ENCODE assay signal across 11 cellular contexts in the genomic region with DNA sequence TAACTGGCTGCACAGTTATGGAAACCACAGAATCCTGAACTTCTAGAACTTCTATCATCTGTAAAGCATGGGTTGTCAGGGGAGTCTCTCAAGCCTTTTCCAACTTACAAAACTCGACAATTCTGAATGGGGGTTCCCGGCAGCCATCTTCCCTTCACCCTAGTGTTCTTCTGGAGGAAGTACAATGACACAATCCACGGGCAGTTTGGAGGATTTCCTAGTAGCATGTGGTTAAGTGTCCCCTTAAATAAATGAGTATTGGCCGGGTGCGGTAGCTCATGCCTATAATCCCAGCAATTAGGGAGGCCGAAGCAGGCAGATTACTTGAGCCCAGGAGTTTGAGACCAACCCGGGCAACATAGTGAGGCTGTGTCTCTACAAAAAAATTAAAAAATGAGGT. TPM values are rescaled to one million over a fixed set of nuclear protein-coding genes. Genes with fewer than 3 reads are reported as not detected.
DNase-seq lines count a peak whose midpoint lies in the region; ATAC-seq and TF ChIP-seq lines count a peak whose summit lies in the region.
"Had no signal": no experiment of that assay in that cellular context is flagged by ENCODE, and none has a peak within 500 bp of the region (broad histone marks: within the 10 kb centered on the region; RNA-seq: fewer than 3 reads in every experiment).

No MANE protein-coding gene starts in this region.

- CTCF ChIA-PET in CD8-positive, alpha-beta memory T cell (lab: Charles Lee): interaction anchor here (1.2 to 1.3 kb wide), 2 partner anchors 9 to 88 kb away, joined by 3 to 4 read pairs; no protein-coding TSS in a partner anchor
- CTCF ChIA-PET in HCT116 (lab: Charles Lee): interaction anchor here (1.2 to 1.6 kb wide), 2 partner anchors 21 to 110 kb away, joined by 3 to 5 read pairs; no protein-coding TSS in a partner anchor
- CTCF ChIA-PET in activated CD8-positive, alpha-beta T cell treated with anti-CD3 and anti-CD28 coated beads, Interleukin-2, amount 10 ng/mL, durations not matched to agents 7 days and 5 days (lab: Charles Lee): interaction anchor here (0.9 to 3.5 kb wide), 5 partner anchors 61 to 175 kb away, joined by 4 to 21 read pairs (median 4); no protein-coding TSS in a partner anchor
- CTCF ChIA-PET in naive thymus-derived CD4-positive, alpha-beta T cell (lab: Charles Lee): interaction anchor here (0.9 to 2.6 kb wide), 6 partner anchors 10 to 173 kb away, joined by 3 to 10 read pairs (median 4); no protein-coding TSS in a partner anchor

- TF ChIP-seq CTCF in HCT116 (IDR thresholded peaks at IDR 0.05 in 2 of 3, conservative IDR thresholded peaks at IDR 0.05 in 1 of 3; ENCODE audit: borderline replicate concordance in 1 of 3, insufficient read depth in 1 of 3, low read depth in 2 of 3, low read length in 2 of 3) (peak in 2 of 3 experiments; percentile 25 to 35; a peak in 4 of 6 replicates), foreskin keratinocyte (conservative IDR thresholded peaks at IDR 0.05) (no peak)

- H3K27ac Mint-ChIP-seq in CD8-positive, alpha-beta memory T cell: peak overlapping the region; percentile 85 to 100 (median 98)
- H3K27ac Mint-ChIP-seq in activated CD8-positive, alpha-beta T cell treated with anti-CD3 and anti-CD28 coated beads, Interleukin-2, amount 10 ng/mL, durations not matched to agents 7 days and 5 days: peak overlapping the region; percentile 55
- peak overlapping the region; percentile 29 to 99 (median 92) for H3K27ac Mint-ChIP-seq in naive thymus-derived CD4-positive, alpha-beta T cell

- no peaks in the 10 kb centered on the region for H3K27me3 ChIP-seq in CD8-positive, alpha-beta memory T cell (ENCODE audit: insufficient read depth, low read length, poor library complexity, severe bottlenecking)
- H3K27me3 ChIP-seq in HCT116 (ENCODE audit: insufficient read depth, low read length) (no peaks in the 10 kb centered on the region), foreskin keratinocyte (peaks cover 59% of the 10 kb centered on the region)
- H3K27me3 ChIP-seq in naive thymus-derived CD4-positive, alpha-beta T cell (ENCODE audit: control insufficient read depth in 2 of 2, insufficient read depth in 2 of 2, low read length in 2 of 2): no peaks in the 10 kb centered on the region

- H3K4me2 ChIP-seq in HCT116 (ENCODE audit: low read length): peak overlapping the region; percentile 96; the same call in 1 of the 2 replicates

- H3K36me3 Mint-ChIP-seq in CD8-positive, alpha-beta memory T cell: peaks cover 0 to 7% (median 2%) of the 10 kb centered on the region in 3 donors
- H3K36me3 Mint-ChIP-seq in activated CD8-positive, alpha-beta T cell treated with anti-CD3 and anti-CD28 coated beads, Interleukin-2, amount 10 ng/mL, durations not matched to agents 7 days and 5 days (ENCODE audit: low read depth): peaks cover 22% of the 10 kb centered on the region
- H3K36me3 Mint-ChIP-seq in naive thymus-derived CD4-positive, alpha-beta T cell: peaks cover 0 to 11% (median 0%) of the 10 kb centered on the region in 5 donors

- no peak overlapping the region for H3K27ac ChIP-seq in CD8-positive, alpha-beta memory T cell (ENCODE audit: low read depth, low read length)
- H3K27ac ChIP-seq in HCT116 (ENCODE audit: low read depth, low read length): peak overlapping the region; percentile 92
- H3K27ac ChIP-seq in naive thymus-derived CD4-positive, alpha-beta T cell (ENCODE audit: low read depth, low read length): no peak overlapping the region
- no peak overlapping the region for H3K27ac ChIP-seq in foreskin keratinocyte
- H3K27ac ChIP-seq: breast epithelium had no signal

- no peaks in the 10 kb centered on the region for H3K9me3 Mint-ChIP-seq in CD8-positive, alpha-beta memory T cell
- no peaks in the 10 kb centered on the region for H3K9me3 Mint-ChIP-seq in activated CD8-positive, alpha-beta T cell treated with anti-CD3 and anti-CD28 coated beads, Interleukin-2, amount 10 ng/mL, durations not matched to agents 7 days and 5 days (ENCODE audit: insufficient read depth)
- H3K9me3 Mint-ChIP-seq in naive thymus-derived CD4-positive, alpha-beta T cell: peaks cover 0 to 3% (median 0%) of the 10 kb centered on the region in 11 donors

- peaks cover 44 to 70% (median 55%) of the 10 kb centered on the region in 3 donors for H3K4me1 Mint-ChIP-seq in CD8-positive, alpha-beta memory T cell
- H3K4me1 Mint-ChIP-seq in activated CD8-positive, alpha-beta T cell treated with anti-CD3 and anti-CD28 coated beads, Interleukin-2, amount 10 ng/mL, durations not matched to agents 7 days and 5 days (ENCODE audit: low read depth): peaks cover 44% of the 10 kb centered on the region
- H3K4me1 Mint-ChIP-seq in naive thymus-derived CD4-positive, alpha-beta T cell: peaks cover 28 to 67% (median 50%) of the 10 kb centered on the region in 7 donors

- H3K79me2 ChIP-seq in HCT116 (ENCODE audit: insufficient read depth, low read length): 0 out of 2 replicates have a peak, but pooled peaks cover 6% of the 10 kb centered on the region

- peak overlapping the region; percentile 86 for H3K4me3 ChIP-seq in CD8-positive, alpha-beta memory T cell (ENCODE audit: low read length)
- no peak overlapping the region for H3K4me3 ChIP-seq in HCT116 (replicated peaks in 1 of 2; ENCODE audit: low read depth in 1 of 2, low read length in 2 of 2)
- no peak overlapping the region for H3K4me3 ChIP-seq in naive thymus-derived CD4-positive, alpha-beta T cell (ENCODE audit: low read length)
- H3K4me3 ChIP-seq: breast epithelium had no signal

- RAD21 ChIA-PET in HCT116 (lab: Charles Lee; ENCODE audit: low non-redundant PET in 1 of 2, low total read pairs in 2 of 2, uncharacterized antibody in 2 of 2, unreplicated experiment in 2 of 2): interaction anchor here in 1 of 2 experiments (0.7 kb wide), 1 partner anchor 11 kb away, joined by 3 read pairs; no protein-coding TSS in a partner anchor

- H3K27me3 Mint-ChIP-seq in CD8-positive, alpha-beta memory T cell: no peaks in the 10 kb centered on the region
- no peaks in the 10 kb centered on the region for H3K27me3 Mint-ChIP-seq in activated CD8-positive, alpha-beta T cell treated with anti-CD3 and anti-CD28 coated beads, Interleukin-2, amount 10 ng/mL, durations not matched to agents 7 days and 5 days (ENCODE audit: low read depth)
- peaks cover 0 to under 1% (median 0%) of the 10 kb centered on the region in 5 donors for H3K27me3 Mint-ChIP-seq in naive thymus-derived CD4-positive, alpha-beta T cell

- no TSS peak for BruUV-seq in HCT116 (replicated peaks; lab: Mats Ljungman, UMichigan)

- no peaks in the 10 kb centered on the region for H4K20me1 ChIP-seq in HCT116 (ENCODE audit: insufficient read depth)

- no peak for DNase-seq in CD8-positive, alpha-beta memory T cell
- DNase-seq in HCT116 (ENCODE audit: low read depth, low spot score) (no peak), foreskin keratinocyte (no peak)
- DNase-seq in activated CD8-positive, alpha-beta T cell treated with anti-CD3 and anti-CD28 coated beads, Interleukin-2, amount 10 ng/mL, durations not matched to agents 7 days and 5 days: no peak
- peak in 4 of 9 donors; percentile 14 to 23 (median 16) for DNase-seq in naive thymus-derived CD4-positive, alpha-beta T cell
- DNase-seq in stimulated activated CD4-positive, alpha-beta T cell treated with anti-CD3 and anti-CD28 coated beads, Interleukin-1b, Interleukin-23, amount 100 ng/mL, for 48 hours: no peak
- no peak for DNase-seq in stimulated activated naive CD4-positive, alpha-beta T cell (lab: John Stamatoyannopoulos, UW)
- DNase-seq: NCI-H1105 treated with DMSO at 0.1 percent for 48 hours, substantia nigra had no signal

- ATAC-seq in HCT116: no peak
- ATAC-seq in activated CD8-positive, alpha-beta T cell treated with anti-CD3 and anti-CD28 coated beads, Interleukin-2, amount 10 ng/mL, durations not matched to agents 7 days and 5 days: no peak
- no peak for ATAC-seq in naive thymus-derived CD4-positive, alpha-beta T cell
- ATAC-seq in GM18873 (IDR thresholded peaks at IDR 0.05; ENCODE audit: low FRiP score, unreplicated experiment): no peak
- ATAC-seq in foreskin keratinocyte: no peak

- TF ChIP-seq POLR2A in HCT116 (IDR thresholded peaks at IDR 0.05; ENCODE audit: borderline replicate concordance, extremely low read depth, insufficient read depth, insufficient read length): no peak

- H3K4me1 ChIP-seq in CD8-positive, alpha-beta memory T cell (ENCODE audit: insufficient read depth, low read length): peaks cover 30% of the 10 kb centered on the region
- H3K4me1 ChIP-seq in HCT116 (ENCODE audit: control insufficient read depth in 1 of 2, insufficient read depth in 2 of 2, low read length in 2 of 2) (peaks cover 42 to 63% of the 10 kb centered on the region in 2 experiments), foreskin keratinocyte (no peaks in the 10 kb centered on the region)
- peaks cover 26 to 31% of the 10 kb centered on the region in 2 donors for H3K4me1 ChIP-seq in naive thymus-derived CD4-positive, alpha-beta T cell (ENCODE audit: control insufficient read depth in 2 of 2, insufficient read depth in 2 of 2, low read length in 2 of 2)

- no peak overlapping the region for H3K9ac ChIP-seq in HCT116 (ENCODE audit: low read length)

- H3K36me3 ChIP-seq in CD8-positive, alpha-beta memory T cell (ENCODE audit: insufficient read depth, low read length): no peaks in the 10 kb centered on the region
- H3K36me3 ChIP-seq in HCT116 (ENCODE audit: control insufficient read depth in 1 of 2, insufficient read depth in 2 of 2, low read length in 2 of 2): no peaks in the 10 kb centered on the region
- H3K36me3 ChIP-seq in naive thymus-derived CD4-positive, alpha-beta T cell (ENCODE audit: control insufficient read depth in 2 of 3, insufficient read depth in 3 of 3, low read length in 3 of 3): no peaks in the 10 kb centered on the region
- H3K36me3 ChIP-seq: breast epithelium had no signal

- POLR2A ChIA-PET in CD8-positive, alpha-beta memory T cell (lab: Charles Lee): interaction anchor here (0.5 to 3.6 kb wide), 3 partner anchors 79 to 149 kb away, joined by 4 to 28 read pairs (median 8); no protein-coding TSS in a partner anchor
- POLR2A ChIA-PET in HCT116 (lab: Charles Lee): interaction anchor here (0.9 kb wide), 1 partner anchor 93 kb away, joined by 3 read pairs; no protein-coding TSS in a partner anchor
- POLR2A ChIA-PET in activated CD8-positive, alpha-beta T cell treated with anti-CD3 and anti-CD28 coated beads, Interleukin-2, amount 10 ng/mL, durations not matched to agents 7 days and 5 days (lab: Charles Lee): interaction anchor here (0.8 to 1.0 kb wide), 2 partner anchors 68 to 109 kb away, joined by 3 to 4 read pairs; no protein-coding TSS in a partner anchor
- POLR2A ChIA-PET in naive thymus-derived CD4-positive, alpha-beta T cell (lab: Charles Lee): interaction anchor here (0.6 to 6.7 kb wide), 12 partner anchors 8 to 149 kb away, joined by 3 to 84 read pairs (median 3); partner anchors contain the start of gene AMZ2

- H3K4me3 Mint-ChIP-seq in CD8-positive, alpha-beta memory T cell: peak overlapping the region; percentile 87 to 100 (median 100)
- H3K4me3 Mint-ChIP-seq in activated CD8-positive, alpha-beta T cell treated with anti-CD3 and anti-CD28 coated beads, Interleukin-2, amount 10 ng/mL, durations not matched to agents 7 days and 5 days: peak overlapping the region; percentile 98
- peak overlapping the region; percentile 23 to 100 (median 93) for H3K4me3 Mint-ChIP-seq in naive thymus-derived CD4-positive, alpha-beta T cell

- H2AFZ ChIP-seq in HCT116 (ENCODE audit: low read depth, low read length, poor library complexity, severe bottlenecking): no peak overlapping the region

- TF ChIP-seq RAD21 in HCT116 (IDR thresholded peaks at IDR 0.05; ENCODE audit: low read depth): no peak

- intact Hi-C loops in HCT116 (cut with micrococcal nuclease): no loop called here
- intact Hi-C loops in naive thymus-derived CD4-positive, alpha-beta T cell (cut with micrococcal nuclease): no loop called here

- H3K9me2 ChIP-seq in HCT116 (ENCODE audit: insufficient read depth): no peaks in the 10 kb centered on the region

- H3K9me3 ChIP-seq in CD8-positive, alpha-beta memory T cell (ENCODE audit: low read length): no peaks in the 10 kb centered on the region
- H3K9me3 ChIP-seq in HCT116 (ENCODE audit: control insufficient read depth in 1 of 2, insufficient read depth in 1 of 2, low read depth in 1 of 2, low read length in 2 of 2): no peaks in the 10 kb centered on the region
- no peaks in the 10 kb centered on the region for H3K9me3 ChIP-seq in naive thymus-derived CD4-positive, alpha-beta T cell (ENCODE audit: control insufficient read depth in 2 of 3, low read length in 3 of 3)
- H3K9me3 ChIP-seq: breast epithelium had no signal

RNA-seq across cellular contexts. Expression of gene SLC16A6, which starts 2.1 kb away (rescaled TPM):
- 1 to 10 TPM; 8.4 to 9.4 TPM for total RNA-seq in CD8-positive, alpha-beta memory T cell
- polyA plus RNA-seq in CD8-positive, alpha-beta memory T cell: 1.3 TPM
- total RNA-seq in HCT116 (2021; ENCODE audit: unreplicated experiment): 4.8 TPM
- 1.1 and 1.3 TPM in 2 replicates for polyA plus RNA-seq in HCT116 (2012)
- 1 to 10 TPM; 6.9 to 7.1 TPM for total RNA-seq in activated CD8-positive, alpha-beta T cell treated with anti-CD3 and anti-CD28 coated beads, Interleukin-2, amount 10 ng/mL, durations not matched to agents 7 days and 5 days
- total RNA-seq in naive thymus-derived CD4-positive, alpha-beta T cell: 10 to 100 TPM in 1 of 5 experiments, 1 to 10 TPM in 4; 4.0 to 12.5 (median 6.8) TPM
- 1 to 10 TPM in 1 of 2 donors, under 1 TPM in 1; 0.74 to 1.1 TPM for polyA plus RNA-seq in naive thymus-derived CD4-positive, alpha-beta T cell
- not detected in 2 replicates for total RNA-seq in foreskin keratinocyte
- polyA plus RNA-seq in foreskin keratinocyte: not detected in 2 replicates

RNA-seq across cellular contexts. Expression of gene ARSG, which starts 2.5 kb away (rescaled TPM):
- 1 to 10 TPM; 7.0 to 7.7 TPM for total RNA-seq in CD8-positive, alpha-beta memory T cell
- polyA plus RNA-seq in CD8-positive, alpha-beta memory T cell: 9.5 TPM
- total RNA-seq in HCT116 (2021; ENCODE audit: unreplicated experiment) (17.1 TPM), foreskin keratinocyte (0.48 and 0.53 TPM in 2 replicates)
- polyA plus RNA-seq in HCT116 (2012): 5.4 and 6.1 TPM in 2 replicates
- 10 to 100 TPM in 1 of 2 experiments, 1 to 10 TPM in 1; 9.1 to 10.7 TPM for total RNA-seq in activated CD8-positive, alpha-beta T cell treated with anti-CD3 and anti-CD28 coated beads, Interleukin-2, amount 10 ng/mL, durations not matched to agents 7 days and 5 days
- total RNA-seq in naive thymus-derived CD4-positive, alpha-beta T cell: 10 to 100 TPM in 4 of 5 experiments, 1 to 10 TPM in 1; 7.3 to 20.0 (median 13.2) TPM
- polyA plus RNA-seq in naive thymus-derived CD4-positive, alpha-beta T cell: 1 to 10 TPM; 7.9 to 8.5 TPM
- 0.16 and 0.29 TPM in 2 replicates for polyA plus RNA-seq in foreskin keratinocyte

RNA-seq across cellular contexts. Expression of gene AMZ2, which starts 41.0 kb away (rescaled TPM):
- total RNA-seq in CD8-positive, alpha-beta memory T cell: 100 to 1,000 TPM; 113 to 118 TPM
- polyA plus RNA-seq in CD8-positive, alpha-beta memory T cell: 141 TPM
- 131 TPM for total RNA-seq in HCT116 (2021; ENCODE audit: unreplicated experiment)
- polyA plus RNA-seq in HCT116 (2012): 51.8 and 75.7 TPM in 2 replicates
- 10 to 100 TPM; 79.9 to 80.0 TPM for total RNA-seq in activated CD8-positive, alpha-beta T cell treated with anti-CD3 and anti-CD28 coated beads, Interleukin-2, amount 10 ng/mL, durations not matched to agents 7 days and 5 days
- total RNA-seq in naive thymus-derived CD4-positive, alpha-beta T cell: 10 to 100 TPM; 47.6 to 85.5 (median 73.8) TPM
- polyA plus RNA-seq in naive thymus-derived CD4-positive, alpha-beta T cell: 100 to 1,000 TPM in 1 of 2 donors, 10 to 100 TPM in 1; 98.4 to 103 TPM
- 106 and 110 TPM in 2 replicates for total RNA-seq in foreskin keratinocyte
- polyA plus RNA-seq in foreskin keratinocyte: 102 and 114 TPM in 2 replicates
